8 cellular contexts compared by ENCODE assay signal in genomic region chr11:6611092-6612007, GRCh38. TPM values are rescaled to one million over a fixed set of nuclear protein-coding genes. Genes with fewer than 3 reads are reported as not detected.
DNase-seq lines count a peak whose midpoint lies in the region; ATAC-seq and TF ChIP-seq lines count a peak whose summit lies in the region.

No MANE protein-coding gene starts in this region.

- H3K27me3 ChIP-seq in Karpas-422 (ENCODE audit: low read length) (no peaks in the 10 kb centered on the region), heart right ventricle (no peaks in the 10 kb centered on the region), rectal smooth muscle tissue (ENCODE audit: control insufficient read depth, insufficient read depth, low read length) (no peaks in the 10 kb centered on the region)

- ATAC-seq in GM21529 (IDR thresholded peaks at IDR 0.05; ENCODE audit: unreplicated experiment) = peak; percentile 3
- ATAC-seq in heart right ventricle = peak in 3 of 8 donors; percentile 0 to 21 (median 0)

- H3K9me2 ChIP-seq in Karpas-422 (replicated peaks; ENCODE audit: insufficient read depth, low read length) = no peaks in the 10 kb centered on the region

- peaks cover 37% of the 10 kb centered on the region for H3K79me2 ChIP-seq in Karpas-422 (ENCODE audit: low read length)

- H3K27ac ChIP-seq in Karpas-422 (ENCODE audit: low read length) (no peak overlapping the region; the same call in 1 of the 2 replicates), heart right ventricle (peak overlapping the region; percentile 89 to 100 (median 98)), rectal smooth muscle tissue (ENCODE audit: low read depth, low read length) (peak overlapping the region; percentile 99)

- H3K4me2 ChIP-seq in Karpas-422 (ENCODE audit: low read depth, low read length, poor library complexity, severe bottlenecking) = peak overlapping the region; percentile 84

- H3K4me3 ChIP-seq in Karpas-422 (ENCODE audit: low read length) = peak overlapping the region; percentile 75
- peak overlapping the region; percentile 57 to 82 (median 74) for H3K4me3 ChIP-seq in heart right ventricle
- H3K4me3 ChIP-seq in rectal smooth muscle tissue (ENCODE audit: low read length) = peak overlapping the region; percentile 73

- H3K27ac Mint-ChIP-seq in activated naive CD4-positive, alpha-beta T cell treated with anti-CD3 and anti-CD28 coated beads, Interleukin-2, amount 10 ng/mL, durations not matched to agents 7 days and 5 days = peak overlapping the region; percentile 90

- CTCF ChIA-PET in activated naive CD4-positive, alpha-beta T cell treated with anti-CD3 and anti-CD28 coated beads, Interleukin-2, amount 10 ng/mL, durations not matched to agents 7 days and 5 days (lab: Charles Lee) = interaction anchor here (1.1 to 3.0 kb wide), 6 partner anchors 7 to 80 kb away, joined by 3 to 14 read pairs (median 6); partner anchors contain the start of genes ILK and MRPL17

- intact Hi-C loops in heart right ventricle (cut with DNase I) = loop anchor here in 4 of 10 donors (1.0 to 10.0 kb wide), 5 partner anchors 41 to 72 kb away; partner anchors contain the start of gene MRPL17 (in 3 of the 4)

- H3K9ac ChIP-seq in Karpas-422 (ENCODE audit: low read length) (peak overlapping the region; percentile 91), rectal smooth muscle tissue (ENCODE audit: low read length) (peak overlapping the region; percentile 69)

- H3K36me3 ChIP-seq in Karpas-422 (ENCODE audit: insufficient read depth, low read length) (peaks cover 24% of the 10 kb centered on the region), heart right ventricle (peaks cover 3 to 75% (median 44%) of the 10 kb centered on the region in 9 donors), rectal smooth muscle tissue (ENCODE audit: control insufficient read depth, insufficient read depth, low read length) (peaks cover 42% of the 10 kb centered on the region)

- no peak for TF ChIP-seq CTCF in heart right ventricle (IDR thresholded peaks at IDR 0.05)

- no peak overlapping the region for H2AFZ ChIP-seq in Karpas-422 (ENCODE audit: low read length)

- peaks cover 44% of the 10 kb centered on the region for H3K4me1 ChIP-seq in Karpas-422 (ENCODE audit: low read length)
- peaks cover 11 to 67% (median 47%) of the 10 kb centered on the region in 9 donors for H3K4me1 ChIP-seq in heart right ventricle
- H3K4me1 ChIP-seq in rectal smooth muscle tissue (ENCODE audit: control insufficient read depth, insufficient read depth, low read length) = peaks cover 46% of the 10 kb centered on the region

- H3K36me3 Mint-ChIP-seq in activated naive CD4-positive, alpha-beta T cell treated with anti-CD3 and anti-CD28 coated beads, Interleukin-2, amount 10 ng/mL, durations not matched to agents 7 days and 5 days = peaks cover 61% of the 10 kb centered on the region

- peaks cover 22% of the 10 kb centered on the region for H3K4me1 Mint-ChIP-seq in activated naive CD4-positive, alpha-beta T cell treated with anti-CD3 and anti-CD28 coated beads, Interleukin-2, amount 10 ng/mL, durations not matched to agents 7 days and 5 days

- H3K9me3 ChIP-seq in Karpas-422 (ENCODE audit: low read length) (no peaks in the 10 kb centered on the region), heart right ventricle (no peaks in the 10 kb centered on the region)

- H3K27me3 Mint-ChIP-seq in activated naive CD4-positive, alpha-beta T cell treated with anti-CD3 and anti-CD28 coated beads, Interleukin-2, amount 10 ng/mL, durations not matched to agents 7 days and 5 days = no peaks in the 10 kb centered on the region

- peak overlapping the region; percentile 85 for H3K4me3 Mint-ChIP-seq in activated naive CD4-positive, alpha-beta T cell treated with anti-CD3 and anti-CD28 coated beads, Interleukin-2, amount 10 ng/mL, durations not matched to agents 7 days and 5 days

- no peaks in the 10 kb centered on the region for H3K9me3 Mint-ChIP-seq in activated naive CD4-positive, alpha-beta T cell treated with anti-CD3 and anti-CD28 coated beads, Interleukin-2, amount 10 ng/mL, durations not matched to agents 7 days and 5 days

- no peaks in the 10 kb centered on the region; the same call in 1 of the 2 replicates for H4K20me1 ChIP-seq in Karpas-422 (ENCODE audit: insufficient read depth, low read depth, low read length)

- DNase-seq in EL (peak; percentile 34), Karpas-422 (peak; percentile 58), heart right ventricle (peak; percentile 43 to 52), NCI-H2196 treated with DMSO at 0.1 percent for 48 hours (lab: John Stamatoyannopoulos, UW; ENCODE audit: unreplicated experiment) (no peak), epidermal melanocyte (ENCODE audit: insufficient read length, low spot score) (no peak)
- peak; percentile 51 for DNase-seq in activated naive CD4-positive, alpha-beta T cell treated with anti-CD3 and anti-CD28 coated beads, Interleukin-2, amount 10 ng/mL, durations not matched to agents 7 days and 5 days

- 9 to 11% methylated on average over 45 of the region's 45 CpGs for WGBS in heart right ventricle, 2 donors

RNA-seq across cellular contexts. Expression of gene TAF10, which starts 0.7 kb away (rescaled TPM):
- total RNA-seq in Karpas-422 (2014; rRNA removed; shearing (Covaris generic); ENCODE audit: low replicate concordance) = 158 and 192 TPM in 2 replicates
- 100 to 1,000 TPM in 1 of 10 donors, 10 to 100 TPM in 9; 78.0 to 101 (median 89.7) TPM for total RNA-seq in heart right ventricle
- polyA plus RNA-seq in heart right ventricle = 100 to 1,000 TPM in 1 of 2 donors, 10 to 100 TPM in 1; 93.3 to 254 TPM

RNA-seq across cellular contexts. Expression of gene ILK, which starts 7.8 kb away (rescaled TPM):
- total RNA-seq in Karpas-422 (2014; rRNA removed; shearing (Covaris generic); ENCODE audit: low replicate concordance) = 48.6 and 65.6 TPM in 2 replicates
- 100 to 1,000 TPM; 150 to 247 (median 204) TPM for total RNA-seq in heart right ventricle
- 100 to 1,000 TPM; 213 to 244 TPM for polyA plus RNA-seq in heart right ventricle

RNA-seq across cellular contexts. Expression of gene TPP1, which starts 7.9 kb away (rescaled TPM):
- total RNA-seq in Karpas-422 (2014; rRNA removed; shearing (Covaris generic); ENCODE audit: low replicate concordance) = 41.5 and 45.5 TPM in 2 replicates
- 100 to 1,000 TPM in 2 of 10 donors, 10 to 100 TPM in 8; 56.3 to 132 (median 72.6) TPM for total RNA-seq in heart right ventricle
- polyA plus RNA-seq in heart right ventricle = 10 to 100 TPM; 31.9 to 34.6 TPM

RNA-seq across cellular contexts. Expression of gene RRP8, which starts 7.9 kb away (rescaled TPM):
- 10.8 and 22.9 TPM in 2 replicates for total RNA-seq in Karpas-422 (2014; rRNA removed; shearing (Covaris generic); ENCODE audit: low replicate concordance)
- total RNA-seq in heart right ventricle = 10 to 100 TPM; 12.1 to 23.3 (median 20.5) TPM
- polyA plus RNA-seq in heart right ventricle = 10 to 100 TPM; 16.1 to 23.0 TPM

RNA-seq across cellular contexts. Expression of gene DCHS1, which starts 44.3 kb away (rescaled TPM):
- 0.04 and 0.11 TPM in 2 replicates for total RNA-seq in Karpas-422 (2014; rRNA removed; shearing (Covaris generic); ENCODE audit: low replicate concordance)
- 10 to 100 TPM in 3 of 10 donors, 1 to 10 TPM in 7; 7.1 to 12.4 (median 8.7) TPM for total RNA-seq in heart right ventricle
- polyA plus RNA-seq in heart right ventricle = 1 to 10 TPM; 4.1 to 6.7 TPM

Comparison
In these comparisons a context has a peak if more than half of its experiments do, and no peak if none do; other contexts are left out.
1. DNase-seq: peak in EL (single experiment), Karpas-422 (single experiment), activated naive CD4-positive, alpha-beta T cell treated with anti-CD3 and anti-CD28 coated beads, Interleukin-2, amount 10 ng/mL, durations not matched to agents 7 days and 5 days (single experiment) and heart right ventricle (2 of 2); none in NCI-H2196 treated with DMSO at 0.1 percent for 48 hours (single experiment) and epidermal melanocyte (single experiment).
2. Peak in every context shown above with its lines, with median percentiles within 50 percentile points of each other: H3K4me3 ChIP-seq.